ENCODE assay signal across 31 cellular contexts in the genomic region with DNA sequence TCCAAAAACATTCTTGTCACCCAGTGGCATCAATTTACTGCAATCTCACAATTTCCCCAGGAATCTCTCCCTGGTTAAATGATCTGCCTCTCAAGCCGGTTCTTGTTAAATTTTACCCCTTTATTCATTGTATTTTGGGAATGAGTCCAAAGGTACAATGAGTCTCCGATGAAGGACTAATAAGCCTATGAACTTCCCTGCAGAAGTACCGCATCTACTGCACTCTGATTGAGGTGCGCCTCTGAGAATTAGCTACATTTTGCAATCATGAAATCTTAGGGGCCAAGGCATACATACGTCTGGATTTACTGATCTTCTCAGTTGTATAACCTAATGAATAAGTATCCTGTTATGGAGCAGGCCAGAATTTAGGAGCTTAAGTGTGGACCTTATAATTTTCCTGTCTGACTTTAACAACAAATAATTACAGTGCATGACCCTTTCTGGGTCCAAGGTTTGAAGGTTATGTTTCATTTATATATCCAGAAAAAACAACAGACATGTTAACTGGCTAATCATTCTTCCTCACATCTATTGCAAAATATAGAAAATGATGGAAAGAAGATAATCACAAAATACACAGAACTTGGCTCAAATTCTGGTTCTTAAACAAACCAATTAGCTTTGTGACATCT.
"Had no signal": no experiment of that assay in that cellular context is flagged by ENCODE, and none has a peak within 500 bp of the region (broad histone marks: within the 10 kb centered on the region; RNA-seq: fewer than 3 reads in every experiment).

No MANE protein-coding gene starts in this region.

- H3K4me3 ChIP-seq: neural progenitor cell, ovary, psoas muscle, skin epidermis, smooth muscle cell, spleen, suprapubic skin, testis, tibial artery, transverse colon, upper lobe of left lung, vagina had no signal

- H3K9ac ChIP-seq: neural progenitor cell, parathyroid adenoma had no signal

- H3K9me3 Mint-ChIP-seq: nephron, neural progenitor cell had no signal

- H3K9me3 ChIP-seq: ovary, psoas muscle, spleen, suprapubic skin, testis, tibial artery, transverse colon, upper lobe of left lung, vagina had no signal

- ATAC-seq: natural killer cell; psoas muscle; right cardiac atrium; sciatic nerve; stimulated activated memory B cell treated with anti-CD40 and anti-IgM and Interleukin-4, amounts not matched to agents 10 μg/mL and 1 μg/mL and 100 μg/mL, for 72 hours; stimulated activated naive CD8-positive, alpha-beta T cell treated with anti-CD3 and anti-CD28 coated beads, Interleukin-15, amount 100 ng/mL, for 72 hours; stimulated activated naive CD8-positive, alpha-beta T cell treated with anti-CD3 and anti-CD28 coated beads, Interleukin-15, Interleukin-2, amounts not matched to agents 100 U/mL and 50 U/mL, for 24 hours had no signal

- H3K79me2 ChIP-seq: parathyroid adenoma had no signal

- H3K27ac ChIP-seq: neural progenitor cell, ovary, parathyroid adenoma, psoas muscle, skin epidermis, spleen, suprapubic skin, testis, tibial artery, transverse colon, upper lobe of left lung, vagina had no signal

- FAIRE-seq: urothelium cell line had no signal

- H3K27ac Mint-ChIP-seq: natural killer cell; nephron; neural progenitor cell; progenitor cell of endocrine pancreas; stimulated activated memory B cell treated with anti-CD40 and anti-IgM and Interleukin-4, amounts not matched to agents 10 μg/mL and 1 μg/mL and 100 μg/mL, for 72 hours; stimulated activated naive CD8-positive, alpha-beta T cell treated with anti-CD3 and anti-CD28 coated beads, Interleukin-15, amount 100 ng/mL, for 72 hours had no signal

- H3K4me2 ChIP-seq: neural progenitor cell, smooth muscle cell had no signal

- H3K36me3 Mint-ChIP-seq: natural killer cell; neural progenitor cell; stimulated activated memory B cell treated with anti-CD40 and anti-IgM and Interleukin-4, amounts not matched to agents 10 μg/mL and 1 μg/mL and 100 μg/mL, for 72 hours had no signal

- H3K27me3 Mint-ChIP-seq: progenitor cell of endocrine pancreas; stimulated activated memory B cell treated with anti-CD40 and anti-IgM and Interleukin-4, amounts not matched to agents 10 μg/mL and 1 μg/mL and 100 μg/mL, for 72 hours; stimulated activated naive CD8-positive, alpha-beta T cell treated with anti-CD3 and anti-CD28 coated beads, Interleukin-15, amount 100 ng/mL, for 72 hours had no signal

- H3K36me3 ChIP-seq: neural progenitor cell, ovary, spleen, suprapubic skin, tibial artery, transverse colon, upper lobe of left lung, vagina had no signal

- H3K4me1 ChIP-seq: parathyroid adenoma, psoas muscle, spleen, suprapubic skin, testis, tibial artery, transverse colon, upper lobe of left lung, vagina had no signal

- H3K4me3 Mint-ChIP-seq: natural killer cell; nephron; neural progenitor cell; stimulated activated memory B cell treated with anti-CD40 and anti-IgM and Interleukin-4, amounts not matched to agents 10 μg/mL and 1 μg/mL and 100 μg/mL, for 72 hours; stimulated activated naive CD8-positive, alpha-beta T cell treated with anti-CD3 and anti-CD28 coated beads, Interleukin-15, amount 100 ng/mL, for 72 hours had no signal

- H3K4me1 Mint-ChIP-seq: natural killer cell; neural progenitor cell; stimulated activated memory B cell treated with anti-CD40 and anti-IgM and Interleukin-4, amounts not matched to agents 10 μg/mL and 1 μg/mL and 100 μg/mL, for 72 hours; stimulated activated naive CD8-positive, alpha-beta T cell treated with anti-CD3 and anti-CD28 coated beads, Interleukin-15, amount 100 ng/mL, for 72 hours had no signal

- DNase-seq: natural killer cell; occipital lobe; ovary; posterior cingulate gyrus; psoas muscle; right cardiac atrium; spleen; stimulated activated CD4-positive, alpha-beta T cell treated with anti-CD3 and anti-CD28 coated beads, Interleukin-12 subunit alpha, Interleukin-12 subunit beta, amount 100 ng/mL, for 4 hours; stimulated activated CD4-positive, alpha-beta T cell treated with anti-CD3 and anti-CD28 coated beads, Interleukin-1b, Interleukin-23, amount 100 ng/mL, for 48 hours; stimulated activated CD4-positive, alpha-beta T cell treated with anti-CD3 and anti-CD28 coated beads, Interleukin-4, amount 100 ng/mL, for 1 hour; stimulated activated CD4-positive, alpha-beta T cell treated with anti-CD3 and anti-CD28 coated beads, Interleukin-4, amount 100 ng/mL, for 4 hours; stimulated activated CD8-positive, alpha-beta memory T cell treated with anti-CD3 and anti-CD28 coated beads, Interleukin-4, amount 100 ng/mL, for 48 hours; stimulated activated naive CD4-positive, alpha-beta T cell; stimulated activated naive CD8-positive, alpha-beta T cell treated with anti-CD3 and anti-CD28 coated beads, Interleukin-15, amount 100 ng/mL, for 72 hours; stimulated activated naive CD8-positive, alpha-beta T cell treated with anti-CD3 and anti-CD28 coated beads, Interleukin-15, Interleukin-2, amounts not matched to agents 100 U/mL and 50 U/mL, for 24 hours; substantia nigra; testis; tibial artery; transverse colon; upper lobe of left lung had no signal

- H3K27me3 ChIP-seq: neural progenitor cell, ovary, spleen, suprapubic skin, testis, tibial artery, transverse colon, upper lobe of left lung, vagina had no signal

- H2AFZ ChIP-seq: neural progenitor cell, parathyroid adenoma had no signal
